Comparison of ENCODE assay signal across 14 cellular contexts in the genomic region with DNA sequence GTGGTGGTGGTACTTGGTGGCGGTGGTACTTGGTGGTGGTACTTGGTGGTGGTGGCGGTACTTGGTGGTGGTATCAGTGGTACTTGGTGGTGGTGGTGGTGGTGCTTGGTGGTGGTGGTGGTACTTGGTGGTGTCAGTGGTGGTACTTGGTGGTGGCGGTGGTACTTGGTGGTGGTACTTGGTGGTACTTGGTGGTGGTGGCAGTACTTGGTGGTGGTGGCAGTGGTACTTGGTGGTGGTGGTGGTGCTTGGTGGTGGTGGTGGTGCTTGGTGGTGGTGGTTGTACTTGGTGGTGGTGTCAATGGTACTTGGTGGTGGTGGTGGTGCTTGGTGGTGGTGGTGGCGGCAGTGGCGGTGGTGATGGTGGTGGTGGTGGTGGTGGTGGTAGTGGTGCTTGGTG. TPM values are rescaled to one million over a fixed set of nuclear protein-coding genes. Genes with fewer than 3 reads are reported as not detected.
A peak's percentile ranks its signal among the peaks of the same experiment; 100 is the strongest.
DNase-seq lines count a peak whose midpoint lies in the region; ATAC-seq and TF ChIP-seq lines count a peak whose summit lies in the region.
"Had no signal": no experiment of that assay in that cellular context is flagged by ENCODE, and none has a peak within 500 bp of the region (broad histone marks: within the 10 kb centered on the region; RNA-seq: fewer than 3 reads in every experiment).

No MANE protein-coding gene starts in this region.

- no peak overlapping the region for H3K4me2 ChIP-seq in Karpas-422 (ENCODE audit: low read depth, low read length, poor library complexity, severe bottlenecking)

- H3K79me2 ChIP-seq in Karpas-422 (ENCODE audit: low read length) = 0 out of 2 replicates have a peak, but pooled peaks cover 4% of the 10 kb centered on the region

- no peak overlapping the region for H2AFZ ChIP-seq in Karpas-422 (ENCODE audit: low read length)

- H3K27ac ChIP-seq in Karpas-422 (ENCODE audit: low read length) (no peak overlapping the region), gastroesophageal sphincter (no peak overlapping the region), upper lobe of left lung (no peak overlapping the region)

- no peaks in the 10 kb centered on the region for H3K27me3 Mint-ChIP-seq in activated T-cell treated with anti-CD3 and anti-CD28 coated beads, Interleukin-2, amount 50 U/mL, for 4 hours (ENCODE audit: low read depth)
- H3K27me3 Mint-ChIP-seq: B cell; CD4-positive, alpha-beta T cell had no signal

- H3K4me1 ChIP-seq in Karpas-422 (ENCODE audit: low read length) (peaks cover 14% of the 10 kb centered on the region), gastroesophageal sphincter (peaks cover 0 to 38% (median 0%) of the 10 kb centered on the region in 3 donors), upper lobe of left lung (no peaks in the 10 kb centered on the region)

- TF ChIP-seq EP300 in gastroesophageal sphincter (IDR thresholded peaks at IDR 0.05) (no peak), upper lobe of left lung (IDR thresholded peaks at IDR 0.05) (no peak)

- no peak for TF ChIP-seq POLR2A in gastroesophageal sphincter (IDR thresholded peaks at IDR 0.05)
- no peak for TF ChIP-seq POLR2A in upper lobe of left lung (IDR thresholded peaks at IDR 0.05)

- no peaks in the 10 kb centered on the region for H4K20me1 ChIP-seq in Karpas-422 (ENCODE audit: insufficient read depth, low read depth, low read length)

- 40 to 64% methylated on average over 1 to 3 of the region's 5 CpGs for WGBS in gastroesophageal sphincter (ENCODE audit: low coverage in 1 of 2), 2 donors
- 76 to 92% methylated on average over 3 to 5 of the region's 5 CpGs for WGBS in upper lobe of left lung, 2 donors

- peaks cover 13% of the 10 kb centered on the region for H3K9me3 ChIP-seq in Karpas-422 (ENCODE audit: low read length)
- no peaks in the 10 kb centered on the region for H3K9me3 ChIP-seq in gastroesophageal sphincter
- H3K9me3 ChIP-seq in upper lobe of left lung = no peaks in the 10 kb centered on the region

- H3K36me3 ChIP-seq in Karpas-422 (ENCODE audit: insufficient read depth, low read length) (no peaks in the 10 kb centered on the region; the same call in 1 of the 2 replicates), gastroesophageal sphincter (peaks cover 0 to 36% of the 10 kb centered on the region in 2 donors), upper lobe of left lung (peaks cover 3 to 21% (median 9%) of the 10 kb centered on the region in 4 donors)

- H3K27me3 ChIP-seq in Karpas-422 (ENCODE audit: low read length) (no peaks in the 10 kb centered on the region), gastroesophageal sphincter (no peaks in the 10 kb centered on the region), upper lobe of left lung (no peaks in the 10 kb centered on the region)

- H3K4me3 ChIP-seq in Karpas-422 (ENCODE audit: low read length) (0 out of 2 replicates have a peak overlapping the region, but pooled peaks have one; percentile 4), gastroesophageal sphincter (no peak overlapping the region), upper lobe of left lung (no peak overlapping the region)

- no peaks in the 10 kb centered on the region for H3K9me3 Mint-ChIP-seq in activated T-cell treated with anti-CD3 and anti-CD28 coated beads, Interleukin-2, amount 50 U/mL, for 4 hours
- H3K9me3 Mint-ChIP-seq: CD4-positive, alpha-beta T cell had no signal

- intact Hi-C loops in sciatic nerve (cut with DNase I) = no loop called here

- peak; percentile 29 for ATAC-seq in gastroesophageal sphincter
- peak; percentile 40 for ATAC-seq in sciatic nerve
- peak; percentile 9 to 32 for ATAC-seq in upper lobe of left lung (ENCODE audit: low FRiP score in 2 of 2)
- no peak for ATAC-seq in activated T-cell treated with anti-CD3 and anti-CD28 coated beads, Interleukin-2, amount 50 U/mL, for 4 hours
- ATAC-seq in GM21529 (IDR thresholded peaks at IDR 0.05; ENCODE audit: unreplicated experiment) = no peak

- TF ChIP-seq CTCF in gastroesophageal sphincter (IDR thresholded peaks at IDR 0.05) (no peak), upper lobe of left lung (IDR thresholded peaks at IDR 0.05) (no peak)

- H3K4me1 Mint-ChIP-seq in activated T-cell treated with anti-CD3 and anti-CD28 coated beads, Interleukin-2, amount 50 U/mL, for 4 hours (ENCODE audit: low read depth) = peaks cover 19% of the 10 kb centered on the region

- no peaks in the 10 kb centered on the region for H3K9me2 ChIP-seq in Karpas-422 (replicated peaks; ENCODE audit: insufficient read depth, low read length)

- peaks cover 7% of the 10 kb centered on the region for H3K36me3 Mint-ChIP-seq in activated T-cell treated with anti-CD3 and anti-CD28 coated beads, Interleukin-2, amount 50 U/mL, for 4 hours (ENCODE audit: insufficient read depth)

- no peak for DNase-seq in Karpas-422
- DNase-seq in sciatic nerve (ENCODE audit: low spot score) = no peak
- no peak for DNase-seq in upper lobe of left lung
- no peak for DNase-seq in activated T-cell treated with anti-CD3 and anti-CD28 coated beads, Interleukin-2, amount 50 U/mL, for 4 hours
- DNase-seq in NCI-H187 (lab: John Stamatoyannopoulos, UW) = no peak
- DNase-seq: C1 segment of cervical spinal cord; CD4-positive, alpha-beta T cell; DMS79 treated with DMSO at 0.1 percent for 48 hours; EL; HCEC 1CT; HFFc6 had no signal

- H3K9ac ChIP-seq in Karpas-422 (ENCODE audit: low read length) = no peak overlapping the region

- no peak overlapping the region for H3K4me3 Mint-ChIP-seq in activated T-cell treated with anti-CD3 and anti-CD28 coated beads, Interleukin-2, amount 50 U/mL, for 4 hours
- H3K4me3 Mint-ChIP-seq: B cell; CD4-positive, alpha-beta T cell; HFFc6 had no signal

RNA-seq across cellular contexts. Expression of gene COQ8A, which starts 20.2 kb away (rescaled TPM):
- total RNA-seq in Karpas-422 (2014; rRNA removed; shearing (Covaris generic); ENCODE audit: low replicate concordance) = 12.7 and 22.6 TPM in 2 replicates
- total RNA-seq in gastroesophageal sphincter (10 to 100 TPM; 53.2 to 94.0 (median 80.8) TPM), sciatic nerve (32.4 TPM), upper lobe of left lung (100 to 1,000 TPM in 1 of 6 donors, 10 to 100 TPM in 5; 27.1 to 105 (median 44.6) TPM)
- 10 to 100 TPM; 25.4 to 31.3 (median 31.0) TPM for total RNA-seq in activated T-cell treated with anti-CD3 and anti-CD28 coated beads, Interleukin-2, amount 50 U/mL, for 4 hours

Comparison
In these comparisons a context has a peak if more than half of its experiments do, and no peak if none do; other contexts are left out.
1. ATAC-seq: peak in gastroesophageal sphincter (single experiment), sciatic nerve (single experiment) and upper lobe of left lung (2 of 2); none in activated T-cell treated with anti-CD3 and anti-CD28 coated beads, Interleukin-2, amount 50 U/mL, for 4 hours (0 of 2) and GM21529 (single experiment).